In genomic region chr13:85108356-85108755, GRCh38 we compare ENCODE assay signal across 1 cellular context.
TF ChIP-seq lines count a peak whose summit lies in the region.

No MANE protein-coding gene starts in this region.

TF ChIP-seq in GM12878, 131 proteins besides CTCF, POLR2A, EP300 and RAD21 (continued from another document):
- TF ChIP-seq CEBPZ (IDR thresholded peaks at IDR 0.05; ENCODE audit: low read depth, low read length) (no peak), CBFB (IDR thresholded peaks at IDR 0.05; ENCODE audit: low read depth) (no peak), PKNOX1 (IDR thresholded peaks at IDR 0.05) (no peak), SPI1 (IDR thresholded peaks at IDR 0.05; ENCODE audit: borderline replicate concordance, insufficient read depth, low read depth, low read length) (no peak), MXI1 (IDR thresholded peaks at IDR 0.05; ENCODE audit: low read depth, low read length) (no peak), E4F1 (IDR thresholded peaks at IDR 0.05; ENCODE audit: borderline replicate concordance, partially characterized antibody) (no peak), YY1 (IDR thresholded peaks at IDR 0.05; ENCODE audit: low read depth, low read length) (no peak), GATAD2B (conservative IDR thresholded peaks at IDR 0.05; ENCODE audit: low read depth) (no peak), SUZ12 (IDR thresholded peaks at IDR 0.05; ENCODE audit: unreplicated experiment) (no peak)
TF ChIP-seq in GM12878: peak in this region for 0.
